ENCODE assay signal across 25 cellular contexts in the genomic region with DNA sequence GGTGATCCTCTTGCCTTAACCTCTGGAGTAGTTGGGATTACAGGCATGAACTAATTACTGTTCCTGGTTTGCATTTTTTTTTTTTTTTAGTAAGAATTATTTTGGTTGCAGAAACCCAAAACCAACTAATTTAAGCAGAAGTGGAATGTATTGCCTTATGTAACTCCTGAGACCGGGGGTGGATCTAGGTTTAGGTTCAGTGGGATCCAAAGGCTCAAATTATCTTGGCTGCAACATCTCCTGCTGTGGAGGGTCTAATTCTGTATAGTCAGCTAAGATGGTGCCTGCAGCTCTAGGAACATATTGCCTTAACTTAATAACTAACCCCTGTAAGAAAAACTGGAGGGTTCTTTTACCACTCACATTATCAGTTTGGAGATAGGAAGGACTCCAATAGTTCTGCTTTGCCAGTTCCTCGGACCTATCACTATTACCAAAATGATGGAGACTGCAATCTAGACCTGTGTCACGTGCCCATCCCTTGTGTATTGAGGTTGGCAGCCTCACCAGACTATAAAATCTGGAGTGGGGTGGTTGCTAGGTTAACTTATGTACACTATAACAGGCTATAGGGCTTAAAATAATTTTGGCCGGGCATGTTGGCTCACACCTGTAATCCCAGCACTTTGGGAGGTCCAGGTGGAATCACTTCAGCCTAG. TPM values are rescaled to one million over a fixed set of nuclear protein-coding genes. Genes with fewer than 3 reads are reported as not detected.
DNase-seq lines count a peak whose midpoint lies in the region; ATAC-seq lines count a peak whose summit lies in the region.
"Had no signal": no experiment of that assay in that cellular context is flagged by ENCODE, and none has a peak within 500 bp of the region (broad histone marks: within the 10 kb centered on the region; RNA-seq: fewer than 3 reads in every experiment).

No MANE protein-coding gene starts in this region.

- no peak overlapping the region for H3K27ac ChIP-seq in aorta (ENCODE audit: low read depth in 1 of 2, low read length in 2 of 2)
- H3K27ac ChIP-seq: SK-N-MC, thoracic aorta had no signal

- no peaks in the 10 kb centered on the region for H3K27me3 ChIP-seq in aorta (ENCODE audit: control insufficient read depth in 1 of 2, insufficient read depth in 2 of 2, low read length in 1 of 2)

- H3K4me3 ChIP-seq in aorta (ENCODE audit: low read length in 2 of 2) = no peak overlapping the region
- H3K4me3 ChIP-seq: GM23338, SK-N-MC, smooth muscle cell, thoracic aorta had no signal

- peaks cover 0 to 4% of the 10 kb centered on the region in 2 donors for H3K4me1 ChIP-seq in aorta (ENCODE audit: control insufficient read depth in 1 of 2, insufficient read depth in 2 of 2, low read length in 2 of 2)

- no peaks in the 10 kb centered on the region for H3K36me3 ChIP-seq in aorta (ENCODE audit: control insufficient read depth in 1 of 2, insufficient read depth in 2 of 2, low read length in 1 of 2)
- H3K36me3 ChIP-seq: thoracic aorta had no signal

- WGBS in aorta, 2 donors = 15 to 19% methylated on average over 4 of the region's 4 CpGs

- H3K9me3 ChIP-seq in aorta (ENCODE audit: control insufficient read depth, low read length) = no peaks in the 10 kb centered on the region
- H3K9me3 ChIP-seq: thoracic aorta had no signal

- DNase-seq in NCI-H2171 treated with DMSO at 0.1 percent for 48 hours (lab: John Stamatoyannopoulos, UW) (peak; percentile 10), NCI-H2171 (lab: John Stamatoyannopoulos, UW) (no peak), NCI-H1092 treated with DMSO at 0.1 percent for 48 hours (lab: John Stamatoyannopoulos, UW) (peak; percentile 71), middle frontal gyrus (ENCODE audit: extremely low spot score, low spot score) (peak; percentile 54), aorta (no peak), NCI-H82 treated with DMSO at 0.1 percent for 48 hours (lab: John Stamatoyannopoulos, UW; ENCODE audit: unreplicated experiment) (no peak), T-helper 2 cell (no peak), DMS53 treated with DMSO at 0.1 percent for 48 hours (lab: John Stamatoyannopoulos, UW; ENCODE audit: unreplicated experiment) (no peak)
- DNase-seq: activated CD4-positive, alpha-beta T cell treated with anti-CD3 and anti-CD28 coated beads, Interleukin-2, amount 50 U/mL, for 4 hours; activated CD8-positive, alpha-beta memory T cell treated with anti-CD3 and anti-CD28 coated beads, Interleukin-2, amount 10 ng/mL, durations not matched to agents 7 days and 5 days; activated gamma-delta T cell treated with Interleukin-2 at 50 U/mL for 16 hours; activated T-cell treated with anti-CD3 and anti-CD28 coated beads, Interleukin-2, amount 50 U/mL, for 4 hours; DND-41; erythroblast; NCI-H1105 treated with DMSO at 0.1 percent for 48 hours; NCI-H2107; NCI-H446 treated with DMSO at 0.1 percent for 48 hours; right cardiac atrium; stimulated activated naive CD4-positive, alpha-beta T cell treated with Interleukin-2 at 50 U/mL for 16 hours had no signal

- ATAC-seq in aorta (ENCODE audit: low FRiP score) = peak; percentile 22
- ATAC-seq: activated CD4-positive, CD25-positive, alpha-beta regulatory T cell treated with anti-CD3 and anti-CD28 coated beads, Interleukin-2, amount 50 U/mL, for 24 hours; activated CD8-positive, alpha-beta memory T cell treated with anti-CD3 and anti-CD28 coated beads, Interleukin-2, amount 10 ng/mL, durations not matched to agents 7 days and 5 days; activated T-cell treated with anti-CD3 and anti-CD28 coated beads, Interleukin-2, amount 50 U/mL, for 4 hours; GM23338; left lobe of liver had no signal

- intact Hi-C loops in aorta (cut with DNase I) = no loop called here

RNA-seq across cellular contexts. Expression of a gene that starts 8.5 kb away (rescaled TPM):
- 10 to 100 TPM; 49.6 to 67.1 TPM for total RNA-seq in aorta
- 1 to 10 TPM; 6.1 to 8.0 TPM for polyA plus RNA-seq in aorta

Comparison
In these comparisons a context has a peak if more than half of its experiments do, and no peak if none do; other contexts are left out.
1. DNase-seq: peak in NCI-H2171 treated with DMSO at 0.1 percent for 48 hours (single experiment), NCI-H1092 treated with DMSO at 0.1 percent for 48 hours (single experiment) and middle frontal gyrus (single experiment); none in NCI-H2171 (single experiment), aorta (0 of 2), NCI-H82 treated with DMSO at 0.1 percent for 48 hours (single experiment), T-helper 2 cell (0 of 5) and DMS53 treated with DMSO at 0.1 percent for 48 hours (single experiment).